In the genomic region with DNA sequence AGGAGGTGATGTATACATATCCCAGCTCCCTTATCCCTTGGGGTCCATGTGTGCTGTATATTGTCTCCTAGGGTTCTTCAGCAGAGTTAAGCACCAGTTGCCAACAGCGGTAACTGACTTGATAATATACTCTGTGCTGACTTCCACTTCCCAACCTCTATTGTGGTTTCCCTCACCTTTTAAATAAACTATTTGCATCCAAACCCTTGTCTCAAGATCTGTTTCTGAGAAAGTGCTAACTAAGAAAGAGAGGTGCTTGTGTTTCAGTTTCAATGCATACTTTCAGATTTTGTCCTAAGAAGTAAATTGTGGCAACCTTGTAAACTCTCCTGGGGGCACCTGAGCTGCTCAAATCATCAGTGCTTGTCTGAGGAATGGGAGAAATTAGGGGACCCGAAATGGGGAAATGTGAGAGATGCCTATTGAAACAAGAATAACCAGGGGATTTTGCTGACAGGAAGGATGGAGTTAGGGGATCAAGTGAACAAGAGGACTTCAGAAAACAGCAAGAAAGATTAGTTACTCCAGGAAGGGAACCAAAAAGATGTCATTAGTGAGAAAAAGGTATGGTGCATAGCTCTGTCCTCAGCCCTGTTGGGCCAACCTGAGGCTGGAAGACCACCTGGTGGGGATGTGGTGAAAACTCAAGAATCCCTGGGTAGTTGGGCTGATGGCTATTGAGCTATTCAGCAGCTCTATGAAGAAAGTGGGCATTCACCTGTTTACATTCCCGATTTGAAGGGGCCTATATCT, we compare ENCODE assay signal across 11 cellular contexts. TPM values are rescaled to one million over a fixed set of nuclear protein-coding genes. Genes with fewer than 3 reads are reported as not detected.
DNase-seq lines count a peak whose midpoint lies in the region; ATAC-seq lines count a peak whose summit lies in the region.
"Had no signal": no experiment of that assay in that cellular context is flagged by ENCODE, and none has a peak within 500 bp of the region (broad histone marks: within the 10 kb centered on the region; RNA-seq: fewer than 3 reads in every experiment).

No MANE protein-coding gene starts in this region.

- no peak for DNase-seq in activated T-cell treated with anti-CD3 and anti-CD28 coated beads, Interleukin-2, amount 50 U/mL, for 72 hours
- no peak for DNase-seq in activated T-cell treated with anti-CD3 and anti-CD28 coated beads, Interleukin-2, amount 50 U/mL, for 48 hours
- no peak for DNase-seq in amniotic stem cell (lab: John Stamatoyannopoulos, UW)
- DNase-seq in NCI-H2196 (lab: John Stamatoyannopoulos, UW; ENCODE audit: unreplicated experiment): no peak
- no peak for DNase-seq in NCI-H146 treated with DMSO at 0.1 percent for 48 hours (lab: John Stamatoyannopoulos, UW; ENCODE audit: unreplicated experiment)
- DNase-seq in NCI-H69 (lab: John Stamatoyannopoulos, UW): no peak
- DNase-seq: dermis blood vessel endothelial cell, DND-41, NCI-H748 treated with DMSO at 0.1 percent for 48 hours had no signal

- H3K9me3 Mint-ChIP-seq in activated T-cell treated with anti-CD3 and anti-CD28 coated beads, Interleukin-2, amount 50 U/mL, for 72 hours: no peaks in the 10 kb centered on the region

- peaks cover 49% of the 10 kb centered on the region for H3K27me3 Mint-ChIP-seq in activated T-cell treated with anti-CD3 and anti-CD28 coated beads, Interleukin-2, amount 50 U/mL, for 72 hours (ENCODE audit: low read depth)

- no peaks in the 10 kb centered on the region for H3K36me3 Mint-ChIP-seq in activated T-cell treated with anti-CD3 and anti-CD28 coated beads, Interleukin-2, amount 50 U/mL, for 72 hours (ENCODE audit: insufficient read depth in 2 of 2)

- peak; percentile 25 to 43 for ATAC-seq in activated T-cell treated with anti-CD3 and anti-CD28 coated beads, Interleukin-2, amount 50 U/mL, for 72 hours (replicated peaks in 1 of 2)
- ATAC-seq in GM21786 (IDR thresholded peaks at IDR 0.05; ENCODE audit: unreplicated experiment) (peak; percentile 96), HG03159 (IDR thresholded peaks at IDR 0.05; ENCODE audit: unreplicated experiment) (peak; percentile 89)

- peaks cover 4% of the 10 kb centered on the region for H3K4me1 Mint-ChIP-seq in activated T-cell treated with anti-CD3 and anti-CD28 coated beads, Interleukin-2, amount 50 U/mL, for 72 hours (ENCODE audit: low read depth)

- no peak overlapping the region for H3K27ac Mint-ChIP-seq in activated T-cell treated with anti-CD3 and anti-CD28 coated beads, Interleukin-2, amount 50 U/mL, for 72 hours

- no peak overlapping the region for H3K4me3 Mint-ChIP-seq in activated T-cell treated with anti-CD3 and anti-CD28 coated beads, Interleukin-2, amount 50 U/mL, for 72 hours

RNA-seq across cellular contexts. Expression of gene MRPL3, which starts 50.9 kb away (rescaled TPM):
- 100 to 1,000 TPM; 110 to 139 TPM for total RNA-seq in activated T-cell treated with anti-CD3 and anti-CD28 coated beads, Interleukin-2, amount 50 U/mL, for 72 hours

Comparison
In these comparisons a context has a peak if more than half of its experiments do, and no peak if none do; other contexts are left out.
1. ATAC-seq: peak in every context shown above with its lines; median percentile 96 in GM21786; 89 in HG03159; 34 in activated T-cell treated with anti-CD3 and anti-CD28 coated beads, Interleukin-2, amount 50 U/mL, for 72 hours.